ENCODE assay signal across 23 cellular contexts in genomic region chr2:61398413-61398812, GRCh38.
A peak's percentile ranks its signal among the peaks of the same experiment; 100 is the strongest.
DNase-seq lines count a peak whose midpoint lies in the region; ATAC-seq, FAIRE-seq and TF ChIP-seq lines count a peak whose summit lies in the region.
"Had no signal": no experiment of that assay in that cellular context is flagged by ENCODE, and none has a peak within 500 bp of the region (broad histone marks: within the 10 kb centered on the region; RNA-seq: fewer than 3 reads in every experiment).

No MANE protein-coding gene starts in this region.

- no peak overlapping the region for H3K4ac ChIP-seq in H1 (replicated peaks; ENCODE audit: insufficient read length, low read depth, low read length)

- no peak overlapping the region for H3K14ac ChIP-seq in H1 (ENCODE audit: insufficient read length)

- H3K4me3 ChIP-seq in HepG2 (replicated peaks in 1 of 3; ENCODE audit: insufficient read depth in 1 of 3, low read depth in 2 of 3, low read length in 3 of 3), result no peak overlapping the region
- no peak overlapping the region for H3K4me3 ChIP-seq in right lobe of liver
- no peak overlapping the region for H3K4me3 ChIP-seq in H1 (ENCODE audit: extremely low read depth in 1 of 4, insufficient read depth in 2 of 4, low read depth in 3 of 4, low read length in 4 of 4)
- H3K4me3 ChIP-seq in uterus, result no peak overlapping the region
- H3K4me3 ChIP-seq: BLaER1, GM23248 had no signal

- no peaks in the 10 kb centered on the region; the same call in 1 of the 2 replicates for H3K79me1 ChIP-seq in H1 (ENCODE audit: low read depth, low read length)

- H3K4me1 Mint-ChIP-seq in memory B cell, result peaks cover 2% of the 10 kb centered on the region
- H3K4me1 Mint-ChIP-seq: B cell had no signal

- H2BK12ac ChIP-seq in H1 (ENCODE audit: low read depth, low read length), result no peak overlapping the region

- H3K4me1 ChIP-seq in HepG2 (ENCODE audit: insufficient read depth, low read length), result no peaks in the 10 kb centered on the region
- no peaks in the 10 kb centered on the region for H3K4me1 ChIP-seq in right lobe of liver
- H3K4me1 ChIP-seq in H1 (replicated peaks in 1 of 4; ENCODE audit: control insufficient read depth in 3 of 4, insufficient read depth in 4 of 4, low read length in 3 of 4), result no peaks in the 10 kb centered on the region
- H3K4me1 ChIP-seq in uterus, result no peaks in the 10 kb centered on the region
- H3K4me1 ChIP-seq: BLaER1, Caco-2 had no signal

- peaks cover 3% of the 10 kb centered on the region for H3K36me3 Mint-ChIP-seq in memory B cell

- H3K27me3 Mint-ChIP-seq in memory B cell, result no peaks in the 10 kb centered on the region
- H3K27me3 Mint-ChIP-seq: B cell; CD4-positive, CD25-positive, alpha-beta regulatory T cell had no signal

- no peak overlapping the region for H3K23ac ChIP-seq in H1 (ENCODE audit: insufficient read length)

- no peak overlapping the region for H3K9ac ChIP-seq in HepG2 (ENCODE audit: insufficient read depth, low read depth, low read length)
- no peak overlapping the region for H3K9ac ChIP-seq in H1 (replicated peaks in 1 of 4; ENCODE audit: extremely low read depth in 1 of 4, low read depth in 3 of 4, low read length in 3 of 4)
- H3K9ac ChIP-seq: BLaER1, GM23248 had no signal

- H2AFZ ChIP-seq in HepG2 (ENCODE audit: low read length) (no peak overlapping the region), H1 (ENCODE audit: low read length) (no peak overlapping the region)
- H2AFZ ChIP-seq: GM23248 had no signal

- no peaks in the 10 kb centered on the region for H3K9me3 Mint-ChIP-seq in memory B cell
- H3K9me3 Mint-ChIP-seq: CD4-positive, CD25-positive, alpha-beta regulatory T cell; CD8-positive, alpha-beta T cell; HFFc6 had no signal

- H3K4me2 ChIP-seq in HepG2 (ENCODE audit: low read depth, low read length), result no peak overlapping the region
- H3K4me2 ChIP-seq in H1 (ENCODE audit: insufficient read depth in 1 of 2, low read depth in 2 of 2, low read length in 2 of 2), result no peak overlapping the region
- H3K4me2 ChIP-seq: BLaER1 had no signal

- TF ChIP-seq POLR2A in HepG2 (IDR thresholded peaks at IDR 0.05; ENCODE audit: insufficient read depth in 1 of 2, low read depth in 2 of 2, low read length in 2 of 2) (no peak), right lobe of liver (IDR thresholded peaks at IDR 0.05) (no peak), H1 (IDR thresholded peaks at IDR 0.05; ENCODE audit: control extremely low read depth in 1 of 2, low read depth in 2 of 2, low read length in 2 of 2) (no peak), uterus (IDR thresholded peaks at IDR 0.05) (no peak)

- in situ Hi-C loops in HepG2 (cut with HindIII; ENCODE audit: extremely low pct_ligation_motif_present, low pct_unique_long_range_greater_than_20kb), result no loop called here

- H2BK120ac ChIP-seq in H1 (replicated peaks; ENCODE audit: low read depth, low read length), result no peak overlapping the region

- H3K9me3 ChIP-seq in HepG2 (ENCODE audit: low read length) (no peaks in the 10 kb centered on the region), right lobe of liver (no peaks in the 10 kb centered on the region), H1 (ENCODE audit: insufficient read depth in 2 of 2, low read depth in 1 of 2, low read length in 1 of 2) (no peaks in the 10 kb centered on the region; a peak in 1 of 4 replicates), uterus (no peaks in the 10 kb centered on the region)
- H3K9me3 ChIP-seq: Caco-2 had no signal

- 93% methylated on average over 12 of the region's 12 CpGs for WGBS in HepG2 (ENCODE audit: low lambda C conversion rate)
- 90% methylated on average over 12 of the region's 12 CpGs for WGBS in right lobe of liver (ENCODE audit: insufficient coverage, low coverage, low lambda C conversion rate, missing lambda C conversion rate)
- no CpG with 5 or more reads among the region's 12 CpGs for WGBS in H1 (ENCODE audit: extremely low coverage in 1 of 2, insufficient coverage in 1 of 2, insufficient read length in 1 of 2, insufficient replicate concordance in 2 of 2, low coverage in 1 of 2, low lambda C conversion rate in 2 of 2, missing lambda C conversion rate in 1 of 2), 2 experiments

- H3K36me3 ChIP-seq in HepG2 (replicated peaks in 1 of 2; ENCODE audit: control insufficient read depth in 1 of 2, insufficient read depth in 2 of 2, low read length in 2 of 2) (peaks cover 4 to 12% of the 10 kb centered on the region in 2 experiments; a peak in 4 of 5 replicates), right lobe of liver (peaks cover 0 to 8% (median 0%) of the 10 kb centered on the region in 4 donors), H1 (ENCODE audit: control insufficient read depth in 2 of 4, insufficient read depth in 4 of 4, low read length in 3 of 4) (peaks cover 0 to 11% (median 1%) of the 10 kb centered on the region in 4 experiments; a peak in 2 of 8 replicates), uterus (no peaks in the 10 kb centered on the region)

- H3K27ac ChIP-seq in HepG2 (ENCODE audit: extremely low read length, insufficient read depth, low read length) (no peak overlapping the region), right lobe of liver (no peak overlapping the region), H1 (ENCODE audit: low read depth, low read length) (no peak overlapping the region), uterus (no peak overlapping the region)
- H3K27ac ChIP-seq: 22Rv1, BLaER1, C4-2B, GM23248 had no signal

- no peak overlapping the region for H2BK15ac ChIP-seq in H1 (ENCODE audit: low read length)

- TF ChIP-seq CTCF in HepG2 (CRISPR knock-in tag; IDR thresholded peaks at IDR 0.05), result no peak
- TF ChIP-seq CTCF in right lobe of liver (IDR thresholded peaks at IDR 0.05), result no peak
- no peak for TF ChIP-seq CTCF in H1 (IDR thresholded peaks at IDR 0.05; ENCODE audit: control extremely low read depth in 1 of 3, insufficient read depth in 1 of 3, low read depth in 1 of 3, low read length in 3 of 3)
- TF ChIP-seq CTCF in uterus (IDR thresholded peaks at IDR 0.05), result no peak

- no peaks in the 10 kb centered on the region for H3K79me2 ChIP-seq in HepG2 (ENCODE audit: insufficient read depth, low read length)
- no peaks in the 10 kb centered on the region for H3K79me2 ChIP-seq in H1 (ENCODE audit: control insufficient read depth in 1 of 2, insufficient read depth in 2 of 2, low read length in 2 of 2)

- H3K23me2 ChIP-seq in H1 (ENCODE audit: low read depth, low read length), result no peaks in the 10 kb centered on the region

- H2AK5ac ChIP-seq in H1 (ENCODE audit: low read depth, low read length), result peak overlapping the region; percentile 40; the same call in 1 of the 2 replicates

- intact Hi-C loops in HepG2 (cut with micrococcal nuclease; ENCODE audit: unreplicated experiment), result no loop called here
- intact Hi-C loops in right lobe of liver (cut with DNase I), result no loop called here
- intact Hi-C loops in uterus (cut with DNase I; ENCODE audit: low total_unique reads), result no loop called here

- TF ChIP-seq RAD21 in HepG2 (CRISPR knock-in tag; IDR thresholded peaks at IDR 0.05) (no peak), H1 (IDR thresholded peaks at IDR 0.05 in 1 of 2, conservative IDR thresholded peaks at IDR 0.05 in 1 of 2; ENCODE audit: low read depth in 2 of 2, low read length in 2 of 2) (no peak)

- H3K27me3 ChIP-seq in HepG2 (ENCODE audit: control insufficient read depth in 1 of 2, insufficient read depth in 2 of 2, low read length in 2 of 2) (no peaks in the 10 kb centered on the region), right lobe of liver (no peaks in the 10 kb centered on the region), H1 (replicated peaks in 1 of 4; ENCODE audit: control insufficient read depth in 3 of 4, extremely low read depth in 1 of 4, insufficient read depth in 3 of 4, low read length in 3 of 4) (no peaks in the 10 kb centered on the region), uterus (no peaks in the 10 kb centered on the region)
- H3K27me3 ChIP-seq: BLaER1 had no signal

- no peak overlapping the region for H4K5ac ChIP-seq in H1 (ENCODE audit: insufficient read length, low read depth, low read length)

- TF ChIP-seq EP300 in HepG2 (IDR thresholded peaks at IDR 0.05; ENCODE audit: low read depth in 2 of 2, low read length in 2 of 2) (no peak), HepG2 (CRISPR knock-in tag; IDR thresholded peaks at IDR 0.05; ENCODE audit: borderline replicate concordance) (no peak), H1 (IDR thresholded peaks at IDR 0.05; ENCODE audit: borderline replicate concordance in 1 of 2, low read depth in 2 of 2, low read length in 2 of 2) (no peak)

- no peak overlapping the region for H2BK20ac ChIP-seq in H1 (ENCODE audit: low read length)

- CTCF ChIA-PET in HepG2 (lab: Yijun Ruan, JAX; ENCODE audit: low intra/inter-chr PET ratio, low total read pairs), result no interaction called here
- CTCF ChIA-PET in H1 (lab: Charles Lee; ENCODE audit: partially characterized antibody), result no interaction called here

- FAIRE-seq in HepG2 (lab: Jason Lieb, UNC) (no peak), H1 (lab: Jason Lieb, UNC) (no peak)
- FAIRE-seq: A204.1, G401.6, GM12892, H54 had no signal

- ATAC-seq in HepG2 (no peak), right lobe of liver (no peak), memory B cell (ENCODE audit: low read depth) (no peak), GM21529 (IDR thresholded peaks at IDR 0.05; ENCODE audit: unreplicated experiment) (no peak)
- ATAC-seq: CD8-positive, alpha-beta T cell had no signal

- H4K20me1 ChIP-seq in HepG2 (ENCODE audit: insufficient read depth, low read length), result no peaks in the 10 kb centered on the region
- H4K20me1 ChIP-seq in H1 (replicated peaks in 1 of 2; ENCODE audit: control insufficient read depth in 1 of 2, insufficient read depth in 2 of 2, low read length in 2 of 2), result no peaks in the 10 kb centered on the region
- H4K20me1 ChIP-seq: BLaER1 had no signal

- BruUV-seq in HepG2 (replicated peaks; lab: Mats Ljungman, UMichigan), result no TSS peak

- H3K4me3 Mint-ChIP-seq in memory B cell, result no peak overlapping the region
- H3K4me3 Mint-ChIP-seq: B cell; CD4-positive, CD25-positive, alpha-beta regulatory T cell; CD8-positive, alpha-beta T cell; HFFc6 had no signal

- no peak overlapping the region for H4K8ac ChIP-seq in H1 (ENCODE audit: extremely low read depth, insufficient read depth, low read length)

- DNase-seq in HepG2 (ENCODE audit: low spot score), result no peak
- no peak for DNase-seq in right lobe of liver
- no peak for DNase-seq in H1 (ENCODE audit: low read depth in 1 of 2, low spot score in 2 of 2)
- no peak for DNase-seq in memory B cell (ENCODE audit: low spot score in 2 of 2)
- DNase-seq in islet precursor cell, result no peak
- no peak for DNase-seq in uterus
- DNase-seq: Caco-2; CD4-positive, CD25-positive, alpha-beta regulatory T cell; CD8-positive, alpha-beta T cell; DMS153; DND-41; GM23248; HCEC 1CT; HFFc6 had no signal

- H2BK5ac ChIP-seq in H1 (ENCODE audit: low read depth, low read length), result no peak overlapping the region

- H3K56ac ChIP-seq in H1 (replicated peaks; ENCODE audit: insufficient read length, low read depth, low read length), result no peak overlapping the region

- no peak overlapping the region for H4K91ac ChIP-seq in H1 (replicated peaks; ENCODE audit: insufficient read length, low read length)

- peak overlapping the region; percentile 42 for H3K27ac Mint-ChIP-seq in memory B cell
- H3K27ac Mint-ChIP-seq: B cell; CD4-positive, CD25-positive, alpha-beta regulatory T cell; CD8-positive, alpha-beta T cell; HFFc6 had no signal

- POLR2A ChIA-PET in HepG2 (lab: Yijun Ruan, JAX) (no interaction called here), H1 (lab: Charles Lee; ENCODE audit: partially characterized antibody) (interaction anchor here (1.1 to 1.7 kb wide), 2 partner anchors 19 to 140 kb away, joined by 3 read pairs; partner anchors contain the start of gene XPO1)

- no peak overlapping the region for H3K18ac ChIP-seq in H1 (ENCODE audit: extremely low read depth, low read length)
